10 cellular contexts compared by ENCODE assay signal in the genomic region with DNA sequence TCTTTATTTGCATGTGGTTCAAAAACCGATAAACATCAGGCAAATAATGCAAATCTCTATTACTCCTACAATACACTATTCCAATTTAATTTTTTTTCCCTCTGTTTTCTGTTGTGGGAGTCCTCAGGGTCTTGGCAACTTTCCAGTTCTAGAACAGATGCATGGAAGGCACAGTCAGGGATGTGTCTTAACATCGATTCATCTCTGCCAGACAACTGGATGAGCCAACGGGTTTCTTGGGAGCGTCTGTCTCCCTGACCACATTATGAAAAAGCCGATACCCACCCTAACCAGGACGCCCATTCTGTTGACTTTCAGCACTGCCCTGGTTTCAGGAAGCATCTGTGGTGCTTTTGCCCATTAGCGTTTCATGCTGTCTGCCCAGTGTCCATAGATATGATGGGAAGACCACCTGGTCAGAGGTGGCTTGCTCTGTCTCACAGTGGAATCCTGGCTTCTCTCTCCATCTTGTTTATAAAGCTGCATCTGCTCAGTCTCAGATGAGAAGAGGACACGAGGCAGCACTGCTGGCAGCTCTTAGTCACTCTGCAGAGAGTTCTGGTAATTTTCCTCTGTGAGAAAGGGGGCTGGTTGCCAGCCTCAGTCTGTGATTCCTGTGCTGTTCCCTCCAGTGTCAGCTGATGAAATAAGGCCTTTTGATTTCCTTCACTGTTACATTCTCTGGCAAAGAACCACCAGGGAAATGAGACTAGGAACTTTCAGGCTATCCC. TPM values are rescaled to one million over a fixed set of nuclear protein-coding genes. Genes with fewer than 3 reads are reported as not detected.
DNase-seq lines count a peak whose midpoint lies in the region; ATAC-seq, FAIRE-seq and TF ChIP-seq lines count a peak whose summit lies in the region.
"Had no signal": no experiment of that assay in that cellular context is flagged by ENCODE, and none has a peak within 500 bp of the region (broad histone marks: within the 10 kb centered on the region; RNA-seq: fewer than 3 reads in every experiment).

No MANE protein-coding gene starts in this region.

- no peaks in the 10 kb centered on the region for H3K36me3 ChIP-seq in H1 (ENCODE audit: control insufficient read depth in 2 of 4, insufficient read depth in 4 of 4, low read length in 3 of 4)
- H3K36me3 ChIP-seq in urinary bladder (ENCODE audit: insufficient read depth), result no peaks in the 10 kb centered on the region
- no peaks in the 10 kb centered on the region for H3K36me3 ChIP-seq in Caco-2 (ENCODE audit: control insufficient read depth, insufficient read depth, low read length)

- H3K4ac ChIP-seq in H1 (replicated peaks; ENCODE audit: insufficient read length, low read depth, low read length), result no peak overlapping the region

- no peaks in the 10 kb centered on the region for H3K23me2 ChIP-seq in H1 (ENCODE audit: low read depth, low read length)

- H3K18ac ChIP-seq in H1 (ENCODE audit: extremely low read depth, low read length), result no peak overlapping the region

- H2BK5ac ChIP-seq in H1 (ENCODE audit: low read depth, low read length), result no peak overlapping the region

- no peak overlapping the region for H4K91ac ChIP-seq in H1 (replicated peaks; ENCODE audit: insufficient read length, low read length)

- TF ChIP-seq POLR2A in H1 (IDR thresholded peaks at IDR 0.05; ENCODE audit: control extremely low read depth in 1 of 2, low read depth in 2 of 2, low read length in 2 of 2) (no peak), GM12892 (IDR thresholded peaks at IDR 0.05; ENCODE audit: low read depth, low read length) (no peak)

- H2BK15ac ChIP-seq in H1 (ENCODE audit: low read length), result no peak overlapping the region

- H3K4me1 Mint-ChIP-seq in mesothelial cell of epicardium (peaks cover 19% of the 10 kb centered on the region), Caco-2 (ENCODE audit: low read depth, unreplicated experiment) (no peaks in the 10 kb centered on the region)
- H3K4me1 Mint-ChIP-seq: activated B cell treated with CpG ODN at 0.5 μM for 24 hours had no signal

- H3K9me3 ChIP-seq in H1 (ENCODE audit: insufficient read depth in 2 of 2, low read depth in 1 of 2, low read length in 1 of 2), result no peaks in the 10 kb centered on the region; a peak in 1 of 4 replicates
- H3K9me3 ChIP-seq in Caco-2, result no peaks in the 10 kb centered on the region

- 92% methylated on average over 8 of the region's 8 CpGs; no CpG with 5 or more reads in 1 of the 2 experiments for WGBS in H1 (ENCODE audit: extremely low coverage in 1 of 2, insufficient coverage in 1 of 2, insufficient read length in 1 of 2, insufficient replicate concordance in 2 of 2, low coverage in 1 of 2, low lambda C conversion rate in 2 of 2, missing lambda C conversion rate in 1 of 2), 2 experiments
- WGBS in urinary bladder, result 28% methylated on average over 8 of the region's 8 CpGs

- H3K27me3 ChIP-seq in H1 (replicated peaks in 1 of 4; ENCODE audit: control insufficient read depth in 3 of 4, extremely low read depth in 1 of 4, insufficient read depth in 3 of 4, low read length in 3 of 4) (no peaks in the 10 kb centered on the region), Caco-2 (replicated peaks; ENCODE audit: control insufficient read depth, insufficient read depth, low read length) (no peaks in the 10 kb centered on the region)

- no peak for TF ChIP-seq CTCF in H1 (IDR thresholded peaks at IDR 0.05; ENCODE audit: control extremely low read depth in 1 of 3, insufficient read depth in 1 of 3, low read depth in 1 of 3, low read length in 3 of 3)
- TF ChIP-seq CTCF in mesothelial cell of epicardium (IDR thresholded peaks at IDR 0.05; ENCODE audit: unreplicated experiment), result no peak
- no peak for TF ChIP-seq CTCF in Caco-2 (IDR thresholded peaks at IDR 0.05; ENCODE audit: insufficient read depth in 1 of 2, low read depth in 1 of 2, low read length in 1 of 2, severe bottlenecking in 1 of 2, unreplicated experiment in 1 of 2)

- peak overlapping the region; percentile 88 for H3K27ac Mint-ChIP-seq in mesothelial cell of epicardium
- no peak overlapping the region for H3K27ac Mint-ChIP-seq in Caco-2 (ENCODE audit: unreplicated experiment)
- H3K27ac Mint-ChIP-seq: activated B cell treated with CpG ODN at 0.5 μM for 24 hours had no signal

- TF ChIP-seq RAD21 in H1 (IDR thresholded peaks at IDR 0.05 in 1 of 2, conservative IDR thresholded peaks at IDR 0.05 in 1 of 2; ENCODE audit: low read depth in 2 of 2, low read length in 2 of 2), result no peak

- FAIRE-seq in H1 (lab: Jason Lieb, UNC), result no peak
- FAIRE-seq in GM12892 (lab: Jason Lieb, UNC), result no peak

- H3K9me3 Mint-ChIP-seq in mesothelial cell of epicardium (peaks cover 23% of the 10 kb centered on the region), Caco-2 (ENCODE audit: unreplicated experiment) (peaks cover 12% of the 10 kb centered on the region)
- H3K9me3 Mint-ChIP-seq: activated B cell treated with CpG ODN at 0.5 μM for 24 hours had no signal

- TF ChIP-seq EP300 in H1 (IDR thresholded peaks at IDR 0.05; ENCODE audit: borderline replicate concordance in 1 of 2, low read depth in 2 of 2, low read length in 2 of 2), result no peak

- BruUV-seq in Caco-2 (replicated peaks; lab: Mats Ljungman, UMichigan), result no TSS peak

- no peak overlapping the region for H4K5ac ChIP-seq in H1 (ENCODE audit: insufficient read length, low read depth, low read length)

- H3K27ac ChIP-seq in H1 (ENCODE audit: low read depth, low read length) (no peak overlapping the region), urinary bladder (ENCODE audit: low read depth) (peak overlapping the region; percentile 18)
- H3K27ac ChIP-seq: 22Rv1 had no signal

- no peaks in the 10 kb centered on the region for H4K20me1 ChIP-seq in H1 (replicated peaks in 1 of 2; ENCODE audit: control insufficient read depth in 1 of 2, insufficient read depth in 2 of 2, low read length in 2 of 2)

- H3K4me3 Mint-ChIP-seq in mesothelial cell of epicardium (no peak overlapping the region), Caco-2 (ENCODE audit: unreplicated experiment) (no peak overlapping the region)
- H3K4me3 Mint-ChIP-seq: activated B cell treated with CpG ODN at 0.5 μM for 24 hours had no signal

- no peaks in the 10 kb centered on the region for H3K79me1 ChIP-seq in H1 (ENCODE audit: low read depth, low read length)

- no peaks in the 10 kb centered on the region for H3K27me3 Mint-ChIP-seq in mesothelial cell of epicardium (ENCODE audit: low read depth)
- peaks cover 15% of the 10 kb centered on the region for H3K27me3 Mint-ChIP-seq in Caco-2 (ENCODE audit: insufficient read depth, unreplicated experiment)

- CTCF ChIA-PET in H1 (lab: Charles Lee; ENCODE audit: partially characterized antibody), result interaction anchor here (1.0 to 1.6 kb wide), 3 partner anchors 11 to 108 kb away, joined by 3 to 4 read pairs (median 3); no protein-coding TSS in a partner anchor
- CTCF ChIA-PET in Caco-2 (lab: Charles Lee), result no interaction called here

- intact Hi-C loops in Caco-2 (cut with micrococcal nuclease; ENCODE audit: unreplicated experiment), result no loop called here

- no peak for ATAC-seq in GM19351 (IDR thresholded peaks at IDR 0.05; ENCODE audit: unreplicated experiment)

- no peaks in the 10 kb centered on the region for H3K79me2 ChIP-seq in H1 (ENCODE audit: control insufficient read depth in 1 of 2, insufficient read depth in 2 of 2, low read length in 2 of 2)

- H2AK5ac ChIP-seq in H1 (ENCODE audit: low read depth, low read length), result no peak overlapping the region

- no peak overlapping the region for H3K4me2 ChIP-seq in H1 (ENCODE audit: insufficient read depth in 1 of 2, low read depth in 2 of 2, low read length in 2 of 2)

- H3K56ac ChIP-seq in H1 (replicated peaks; ENCODE audit: insufficient read length, low read depth, low read length), result no peak overlapping the region

- H2AFZ ChIP-seq in H1 (ENCODE audit: low read length), result peak overlapping the region; percentile 63

- POLR2A ChIA-PET in H1 (lab: Charles Lee; ENCODE audit: partially characterized antibody), result interaction anchor here (1.2 kb wide), 1 partner anchor 227 kb away, joined by 5 read pairs; no protein-coding TSS in a partner anchor
- POLR2A ChIA-PET in Caco-2 (lab: Charles Lee), result no interaction called here

- H3K9ac ChIP-seq in H1 (replicated peaks in 1 of 4; ENCODE audit: extremely low read depth in 1 of 4, low read depth in 3 of 4, low read length in 3 of 4), result no peak overlapping the region

- no peak overlapping the region for H3K23ac ChIP-seq in H1 (ENCODE audit: insufficient read length)

- no peak overlapping the region for H4K8ac ChIP-seq in H1 (ENCODE audit: extremely low read depth, insufficient read depth, low read length)

- H3K4me1 ChIP-seq in H1 (replicated peaks in 1 of 4; ENCODE audit: control insufficient read depth in 3 of 4, insufficient read depth in 4 of 4, low read length in 3 of 4), result no peaks in the 10 kb centered on the region
- H3K4me1 ChIP-seq in urinary bladder (ENCODE audit: insufficient read depth), result no peaks in the 10 kb centered on the region
- no peaks in the 10 kb centered on the region for H3K4me1 ChIP-seq in Caco-2

- H3K36me3 Mint-ChIP-seq in mesothelial cell of epicardium (peaks cover 3% of the 10 kb centered on the region), Caco-2 (ENCODE audit: insufficient read depth, unreplicated experiment) (no peaks in the 10 kb centered on the region)

- H3K4me3 ChIP-seq in H1 (ENCODE audit: extremely low read depth in 1 of 4, insufficient read depth in 2 of 4, low read depth in 3 of 4, low read length in 4 of 4) (no peak overlapping the region), urinary bladder (ENCODE audit: low read depth, low read length) (no peak overlapping the region), Caco-2 (ENCODE audit: low read depth, low read length) (no peak overlapping the region)

- no peak overlapping the region for H2BK20ac ChIP-seq in H1 (ENCODE audit: low read length)

- DNase-seq in DMS 273 (lab: John Stamatoyannopoulos, UW; ENCODE audit: unreplicated experiment) (peak; percentile 27), DMS 273 treated with DMSO at 0.1 percent for 48 hours (lab: John Stamatoyannopoulos, UW) (no peak), H1 (ENCODE audit: low read depth in 1 of 2, low spot score in 2 of 2) (no peak), mesothelial cell of epicardium (ENCODE audit: low spot score in 2 of 2, unreplicated experiment in 2 of 2) (peak in 1 of 2 experiments; percentile 24), Caco-2 (no peak), GM12892 (ENCODE audit: insufficient read length) (no peak)
- DNase-seq: activated B cell treated with CpG ODN at 0.5 μM for 24 hours had no signal

- H3K14ac ChIP-seq in H1 (ENCODE audit: insufficient read length), result no peak overlapping the region

- no peak overlapping the region for H2BK12ac ChIP-seq in H1 (ENCODE audit: low read depth, low read length)

- no peak overlapping the region for H2BK120ac ChIP-seq in H1 (replicated peaks; ENCODE audit: low read depth, low read length)

RNA-seq across cellular contexts. Expression of gene KCNE4, which starts 57.9 kb away (rescaled TPM):
- 0.09 TPM in 1 of 2 replicates, not detected in the other for total RNA-seq in H1 (2021; fragmentation: NEBNext Ultra II Directional; extraction: Animal tissue kit (Norgen Biotek cat#: 25700))
- 0.03 and 0.08 TPM in 2 replicates for polyA plus RNA-seq in H1 (2011; rRNA removed)
- polyA plus RNA-seq in H1 (2011; cell fraction: cytosol; rRNA removed), result 0.04 TPM
- 0.03 TPM for polyA plus RNA-seq in H1 (2011; cell fraction: nucleus; rRNA removed)
- polyA plus RNA-seq in H1 (2012, experiment 1 of 2), result 0.09 to 0.17 TPM (median 0.10 TPM) in 3 of 4 replicates, not detected in the other
- polyA plus RNA-seq in H1 (2012, experiment 2 of 2), result not detected
- not detected for polyA plus RNA-seq in H1 (2013, experiment 1 of 2)
- 0.06 TPM for polyA plus RNA-seq in H1 (2013, experiment 2 of 2)
- 0.05 TPM in 1 of 2 replicates, not detected in the other for polyA minus RNA-seq in H1 (2011; rRNA and poly(A)+ RNA removed)
- not detected for polyA minus RNA-seq in H1 (2011; cell fraction: cytosol; rRNA and poly(A)+ RNA removed)
- not detected for polyA minus RNA-seq in H1 (2011; cell fraction: nucleus; rRNA and poly(A)+ RNA removed)
- 9.0 to 9.3 TPM (median 9.2 TPM) in 3 replicates for total RNA-seq in mesothelial cell of epicardium
- 22.0 TPM for total RNA-seq in urinary bladder
- polyA plus RNA-seq in urinary bladder, result 37.0 TPM
- not detected in 2 replicates for total RNA-seq in Caco-2 (2022)
- not detected for polyA plus RNA-seq in GM12892 (2012; ENCODE audit: missing spikeins)
- total RNA-seq: activated B cell treated with CpG ODN at 0.5 μM for 24 hours had no signal
